10 cellular contexts compared by ENCODE assay signal in the genomic region with DNA sequence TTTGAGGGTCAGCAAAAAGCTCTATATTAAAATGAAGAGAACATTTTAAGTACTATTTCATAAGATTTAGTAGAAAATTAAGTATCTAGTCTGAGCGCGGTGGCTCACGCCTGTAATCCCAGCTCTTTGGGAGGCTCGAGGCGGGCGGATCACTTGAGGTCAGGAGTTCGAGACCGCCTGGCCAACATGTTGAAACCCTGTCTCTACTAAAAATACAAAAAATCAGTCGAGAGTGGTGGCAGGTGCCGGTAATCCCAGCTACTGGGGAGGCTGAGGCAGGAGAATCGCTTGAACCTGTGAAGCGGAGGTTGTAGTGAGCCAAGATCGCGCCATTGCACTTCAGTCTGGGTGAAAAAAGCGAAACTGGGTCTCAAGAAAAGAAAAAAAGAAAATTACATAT. TPM values are rescaled to one million over a fixed set of nuclear protein-coding genes. Genes with fewer than 3 reads are reported as not detected.
DNase-seq lines count a peak whose midpoint lies in the region; ATAC-seq and TF ChIP-seq lines count a peak whose summit lies in the region.
"Had no signal": no experiment of that assay in that cellular context is flagged by ENCODE, and none has a peak within 500 bp of the region (broad histone marks: within the 10 kb centered on the region; RNA-seq: fewer than 3 reads in every experiment).

No MANE protein-coding gene starts in this region.

- ATAC-seq in memory B cell (ENCODE audit: low read depth) (no peak), GM18519 (IDR thresholded peaks at IDR 0.05; ENCODE audit: low FRiP score, unreplicated experiment) (no peak), GM18498 (IDR thresholded peaks at IDR 0.05; ENCODE audit: unreplicated experiment) (no peak)

- peaks cover 20% of the 10 kb centered on the region for H3K36me3 Mint-ChIP-seq in activated naive CD8-positive, alpha-beta T cell treated with anti-CD3 and anti-CD28 coated beads for 36 hours
- H3K36me3 Mint-ChIP-seq in memory B cell = peaks cover 2% of the 10 kb centered on the region

- TF ChIP-seq CTCF in AG09309 (IDR thresholded peaks at IDR 0.05; ENCODE audit: control insufficient read depth, insufficient read depth, low read depth, low read length, missing control alignments) (no peak), HFF-Myc (IDR thresholded peaks at IDR 0.05; ENCODE audit: low read depth, low read length, missing control alignments) (no peak), GM20000 (IDR thresholded peaks at IDR 0.05; ENCODE audit: extremely low read depth, missing control alignments) (no peak)

- peak overlapping the region; percentile 95 for H3K4me3 Mint-ChIP-seq in activated naive CD8-positive, alpha-beta T cell treated with anti-CD3 and anti-CD28 coated beads for 36 hours
- H3K4me3 Mint-ChIP-seq in memory B cell = peak overlapping the region; percentile 91

- peaks cover 28% of the 10 kb centered on the region for H3K4me1 Mint-ChIP-seq in activated naive CD8-positive, alpha-beta T cell treated with anti-CD3 and anti-CD28 coated beads for 36 hours
- peaks cover 20% of the 10 kb centered on the region for H3K4me1 Mint-ChIP-seq in memory B cell

- no peaks in the 10 kb centered on the region for H3K27me3 Mint-ChIP-seq in activated naive CD8-positive, alpha-beta T cell treated with anti-CD3 and anti-CD28 coated beads for 36 hours
- H3K27me3 Mint-ChIP-seq in memory B cell = no peaks in the 10 kb centered on the region

- peak overlapping the region; percentile 93 for H3K27ac Mint-ChIP-seq in activated naive CD8-positive, alpha-beta T cell treated with anti-CD3 and anti-CD28 coated beads for 36 hours
- H3K27ac Mint-ChIP-seq in memory B cell = no peak overlapping the region

- H3K4me3 ChIP-seq in AG09309 (ENCODE audit: control insufficient read depth, low read depth, low read length) (peak overlapping the region; percentile 82), HFF-Myc (replicated peaks; ENCODE audit: low read depth, low read length) (peak overlapping the region; percentile 97)

- H3K9me3 Mint-ChIP-seq in activated naive CD8-positive, alpha-beta T cell treated with anti-CD3 and anti-CD28 coated beads for 36 hours = no peaks in the 10 kb centered on the region
- no peaks in the 10 kb centered on the region for H3K9me3 Mint-ChIP-seq in memory B cell

- DNase-seq in AG09309 (ENCODE audit: low read depth) (no peak), HFF-Myc (ENCODE audit: extremely low read depth, low read depth) (no peak), memory B cell (ENCODE audit: low spot score in 2 of 2) (no peak), GM20000 (ENCODE audit: low spot score) (no peak)
- DNase-seq in activated naive CD8-positive, alpha-beta T cell treated with anti-CD3 and anti-CD28 coated beads for 36 hours = no peak
- no peak for DNase-seq in activated CD4-positive, CD25-positive, alpha-beta regulatory T cell treated with anti-CD3 and anti-CD28 coated beads, Interleukin-2, amount 50 U/mL, for 72 hours
- DNase-seq: DMS79, Peyer's patch had no signal

RNA-seq across cellular contexts. Expression of gene USP14, which starts 1.6 kb away (rescaled TPM):
- 100 to 1,000 TPM; 116 to 121 TPM for total RNA-seq in activated naive CD8-positive, alpha-beta T cell treated with anti-CD3 and anti-CD28 coated beads for 36 hours
